12 cellular contexts compared by ENCODE assay signal in genomic region chr1:39272791-39273071, GRCh38.
DNase-seq lines count a peak whose midpoint lies in the region; ATAC-seq and TF ChIP-seq lines count a peak whose summit lies in the region.
"Had no signal": no experiment of that assay in that cellular context is flagged by ENCODE, and none has a peak within 500 bp of the region (broad histone marks: within the 10 kb centered on the region; RNA-seq: fewer than 3 reads in every experiment).

No MANE protein-coding gene starts in this region.

- TF ChIP-seq POLR2A in body of pancreas (IDR thresholded peaks at IDR 0.05) = no peak
- no peak for TF ChIP-seq POLR2A in tibial nerve (IDR thresholded peaks at IDR 0.05)

- H3K36me3 ChIP-seq in body of pancreas (replicated peaks in 1 of 2; ENCODE audit: insufficient read depth in 1 of 2, low read depth in 2 of 2) = no peaks in the 10 kb centered on the region
- H3K36me3 ChIP-seq in naive thymus-derived CD4-positive, alpha-beta T cell (ENCODE audit: control insufficient read depth in 2 of 3, insufficient read depth in 3 of 3, low read length in 3 of 3) = peaks cover 0 to 12% (median 0%) of the 10 kb centered on the region in 3 experiments
- H3K36me3 ChIP-seq in tibial nerve = no peaks in the 10 kb centered on the region
- H3K36me3 ChIP-seq: lower lobe of right lung had no signal

- no peaks in the 10 kb centered on the region for H3K9me3 Mint-ChIP-seq in activated naive CD8-positive, alpha-beta T cell (ENCODE audit: low read depth)
- no peaks in the 10 kb centered on the region for H3K9me3 Mint-ChIP-seq in activated naive CD8-positive, alpha-beta T cell treated with anti-CD3 and anti-CD28 coated beads, Interleukin-2, amount 50 U/mL, for 24 hours
- no peaks in the 10 kb centered on the region for H3K9me3 Mint-ChIP-seq in naive thymus-derived CD4-positive, alpha-beta T cell

- H3K4me3 Mint-ChIP-seq in activated naive CD8-positive, alpha-beta T cell = no peak overlapping the region
- no peak overlapping the region for H3K4me3 Mint-ChIP-seq in activated naive CD8-positive, alpha-beta T cell treated with anti-CD3 and anti-CD28 coated beads, Interleukin-2, amount 50 U/mL, for 24 hours
- peak overlapping the region in 1 of 10 donors; percentile 43 for H3K4me3 Mint-ChIP-seq in naive thymus-derived CD4-positive, alpha-beta T cell
- H3K4me3 Mint-ChIP-seq: activated CD8-positive, alpha-beta T cell treated with anti-CD3 and anti-CD28 coated beads, Interleukin-2, amount 10 ng/mL, durations not matched to agents 7 days and 5 days had no signal

- no peak for TF ChIP-seq EP300 in tibial nerve (IDR thresholded peaks at IDR 0.05)

- DNase-seq in activated naive CD8-positive, alpha-beta T cell treated with anti-CD3 and anti-CD28 coated beads, Interleukin-2, amount 50 U/mL, for 24 hours = no peak
- DNase-seq in body of pancreas (no peak), tibial nerve (ENCODE audit: low spot score in 2 of 2) (no peak), CD1c-positive myeloid dendritic cell (ENCODE audit: extremely low spot score) (no peak)
- DNase-seq in naive thymus-derived CD4-positive, alpha-beta T cell = no peak
- DNase-seq: activated CD8-positive, alpha-beta T cell treated with anti-CD3 and anti-CD28 coated beads, Interleukin-2, amount 10 ng/mL, durations not matched to agents 7 days and 5 days; lower lobe of right lung; stimulated activated naive CD4-positive, alpha-beta T cell treated with Interleukin-2 at 50 U/mL for 16 hours had no signal

- H3K4me3 ChIP-seq in body of pancreas (no peak overlapping the region), tibial nerve (no peak overlapping the region)
- H3K4me3 ChIP-seq in naive thymus-derived CD4-positive, alpha-beta T cell (ENCODE audit: low read length) = no peak overlapping the region
- H3K4me3 ChIP-seq: lower lobe of right lung had no signal

- no peaks in the 10 kb centered on the region for H3K36me3 Mint-ChIP-seq in activated naive CD8-positive, alpha-beta T cell
- peaks cover 17% of the 10 kb centered on the region for H3K36me3 Mint-ChIP-seq in activated naive CD8-positive, alpha-beta T cell treated with anti-CD3 and anti-CD28 coated beads, Interleukin-2, amount 50 U/mL, for 24 hours (ENCODE audit: low read depth)
- H3K36me3 Mint-ChIP-seq in naive thymus-derived CD4-positive, alpha-beta T cell = peaks cover 4 to 15% (median 6%) of the 10 kb centered on the region in 5 donors

- no peak for ATAC-seq in activated naive CD8-positive, alpha-beta T cell treated with anti-CD3 and anti-CD28 coated beads, Interleukin-2, amount 50 U/mL, for 24 hours
- ATAC-seq in body of pancreas (no peak), GM21381 (IDR thresholded peaks at IDR 0.05; ENCODE audit: unreplicated experiment) (no peak), HG02678 (IDR thresholded peaks at IDR 0.05; ENCODE audit: unreplicated experiment) (no peak)
- ATAC-seq in naive thymus-derived CD4-positive, alpha-beta T cell = no peak
- ATAC-seq: activated CD8-positive, alpha-beta T cell treated with anti-CD3 and anti-CD28 coated beads, Interleukin-2, amount 10 ng/mL, durations not matched to agents 7 days and 5 days had no signal

- intact Hi-C loops in body of pancreas (cut with DNase I) = no loop called here
- intact Hi-C loops in naive thymus-derived CD4-positive, alpha-beta T cell (cut with micrococcal nuclease) = no loop called here

- H3K4me1 ChIP-seq in body of pancreas (peaks cover 77% of the 10 kb centered on the region), tibial nerve (peaks cover 0 to 33% (median 2%) of the 10 kb centered on the region in 4 donors)
- peaks cover 7 to 12% of the 10 kb centered on the region in 2 donors for H3K4me1 ChIP-seq in naive thymus-derived CD4-positive, alpha-beta T cell (ENCODE audit: control insufficient read depth in 2 of 2, insufficient read depth in 2 of 2, low read length in 2 of 2)

- peak overlapping the region; percentile 18 for H3K27ac Mint-ChIP-seq in activated naive CD8-positive, alpha-beta T cell
- no peak overlapping the region for H3K27ac Mint-ChIP-seq in activated naive CD8-positive, alpha-beta T cell treated with anti-CD3 and anti-CD28 coated beads, Interleukin-2, amount 50 U/mL, for 24 hours
- H3K27ac Mint-ChIP-seq in naive thymus-derived CD4-positive, alpha-beta T cell = peak overlapping the region in 5 of 9 donors; percentile 58 to 80 (median 74)

- WGBS in body of pancreas, 2 donors = 42 to 67% methylated on average over 1 of the region's 1 CpG
- WGBS in tibial nerve, 2 donors = 48 to 56% methylated on average over 1 of the region's 1 CpG

- H3K27ac ChIP-seq in body of pancreas (peak overlapping the region; percentile 64 to 75 (median 70)), tibial nerve (peak overlapping the region in 3 of 4 donors; percentile 10 to 45 (median 24))
- no peak overlapping the region for H3K27ac ChIP-seq in naive thymus-derived CD4-positive, alpha-beta T cell (ENCODE audit: low read depth, low read length)
- H3K27ac ChIP-seq: C4-2B, lower lobe of right lung had no signal

- CTCF ChIA-PET in naive thymus-derived CD4-positive, alpha-beta T cell (lab: Charles Lee) = interaction anchor here (1.5 kb wide), 1 partner anchor 80 kb away, joined by 6 read pairs; no protein-coding TSS in a partner anchor

- H3K9me3 ChIP-seq in body of pancreas (no peaks in the 10 kb centered on the region), tibial nerve (no peaks in the 10 kb centered on the region)
- H3K9me3 ChIP-seq in naive thymus-derived CD4-positive, alpha-beta T cell (ENCODE audit: control insufficient read depth in 2 of 3, low read length in 3 of 3) = no peaks in the 10 kb centered on the region
- H3K9me3 ChIP-seq: lower lobe of right lung had no signal

- H3K27me3 Mint-ChIP-seq in activated naive CD8-positive, alpha-beta T cell = no peaks in the 10 kb centered on the region
- H3K27me3 Mint-ChIP-seq in activated naive CD8-positive, alpha-beta T cell treated with anti-CD3 and anti-CD28 coated beads, Interleukin-2, amount 50 U/mL, for 24 hours = no peaks in the 10 kb centered on the region
- H3K27me3 Mint-ChIP-seq in naive thymus-derived CD4-positive, alpha-beta T cell = no peaks in the 10 kb centered on the region

- TF ChIP-seq CTCF in body of pancreas (IDR thresholded peaks at IDR 0.05) = no peak
- TF ChIP-seq CTCF in tibial nerve (IDR thresholded peaks at IDR 0.05) = no peak

- peaks cover 63% of the 10 kb centered on the region for H3K4me1 Mint-ChIP-seq in activated naive CD8-positive, alpha-beta T cell (ENCODE audit: low read depth)
- peaks cover 54% of the 10 kb centered on the region for H3K4me1 Mint-ChIP-seq in activated naive CD8-positive, alpha-beta T cell treated with anti-CD3 and anti-CD28 coated beads, Interleukin-2, amount 50 U/mL, for 24 hours
- peaks cover 43 to 88% (median 72%) of the 10 kb centered on the region in 7 donors for H3K4me1 Mint-ChIP-seq in naive thymus-derived CD4-positive, alpha-beta T cell

- POLR2A ChIA-PET in naive thymus-derived CD4-positive, alpha-beta T cell (lab: Charles Lee) = interaction anchor here (0.6 to 0.8 kb wide), 2 partner anchors 24 to 1310 kb away, joined by 4 to 5 read pairs; no protein-coding TSS in a partner anchor

- H3K27me3 ChIP-seq in body of pancreas (no peaks in the 10 kb centered on the region), tibial nerve (no peaks in the 10 kb centered on the region)
- no peaks in the 10 kb centered on the region for H3K27me3 ChIP-seq in naive thymus-derived CD4-positive, alpha-beta T cell (ENCODE audit: control insufficient read depth in 2 of 2, insufficient read depth in 2 of 2, low read length in 2 of 2)
